ENCODE assay signal across 8 cellular contexts in the genomic region with DNA sequence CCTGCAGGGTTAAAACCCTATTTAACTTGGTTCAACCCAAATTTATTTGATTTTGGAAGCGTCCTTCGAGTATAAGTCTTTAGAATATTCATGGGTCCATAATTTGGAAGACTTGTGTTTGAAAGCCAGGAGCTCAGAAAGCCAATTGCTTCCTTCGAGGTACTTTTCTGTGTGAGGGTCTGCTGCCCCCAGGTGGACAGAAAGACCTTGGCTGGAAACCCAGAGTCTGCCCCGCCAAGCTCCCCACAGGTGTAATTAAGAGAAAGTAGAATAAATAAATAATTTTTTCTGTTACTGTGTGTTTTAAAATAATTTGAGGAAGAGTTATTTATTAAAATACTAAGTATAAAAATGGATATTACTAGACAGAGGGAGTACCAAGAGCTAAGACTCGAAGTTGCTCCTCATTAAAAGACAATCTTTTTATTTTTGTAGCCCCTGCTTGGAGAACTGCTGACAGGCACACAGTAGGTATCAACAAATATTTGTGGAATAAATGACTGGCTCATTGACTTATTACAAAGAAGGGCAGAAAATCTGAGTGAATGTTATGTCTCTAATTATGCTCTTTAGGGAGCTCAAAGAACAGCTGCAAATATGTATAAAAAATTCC.
A peak's percentile ranks its signal among the peaks of the same experiment; 100 is the strongest.
DNase-seq lines count a peak whose midpoint lies in the region; ATAC-seq, FAIRE-seq and TF ChIP-seq lines count a peak whose summit lies in the region.

No MANE protein-coding gene starts in this region.

- H3K9me3 ChIP-seq in H9 (ENCODE audit: control insufficient read depth, low read depth, low read length): no peaks in the 10 kb centered on the region
- no peaks in the 10 kb centered on the region for H3K9me3 ChIP-seq in hepatocyte (ENCODE audit: low read depth)

- ATAC-seq in GM18858 (IDR thresholded peaks at IDR 0.05; ENCODE audit: unreplicated experiment): no peak
- ATAC-seq in Right ventricle myocardium inferior: no peak
- ATAC-seq in GM19397 (IDR thresholded peaks at IDR 0.05; ENCODE audit: unreplicated experiment): no peak

- H3K36me3 ChIP-seq in hepatocyte (replicated peaks; ENCODE audit: insufficient read depth, low read depth): no peaks in the 10 kb centered on the region

- no peak overlapping the region for H2BK120ac ChIP-seq in H9 (ENCODE audit: low read depth, low read length, poor library complexity, severe bottlenecking)

- H3K36me3 Mint-ChIP-seq in H9 (ENCODE audit: insufficient read depth in 1 of 3, low read depth in 3 of 3): no peaks in the 10 kb centered on the region

- H3K23me2 ChIP-seq in H9 (ENCODE audit: insufficient read length, low read depth, low read length, poor library complexity, severe bottlenecking): no peaks in the 10 kb centered on the region

- H2BK5ac ChIP-seq in H9 (ENCODE audit: insufficient read length, low read length): no peak overlapping the region

- H3K4me3 ChIP-seq in hepatocyte: no peak overlapping the region

- no peak overlapping the region for H2AK5ac ChIP-seq in H9 (ENCODE audit: insufficient read length, low read length)

- intact Hi-C loops in Right ventricle myocardium inferior (cut with DNase I): no loop called here

- H3K4me1 Mint-ChIP-seq in H9: peaks cover 1 to 4% of the 10 kb centered on the region in 2 experiments

- H3K27ac ChIP-seq in H9 (ENCODE audit: insufficient read length, low read depth, low read length) (no peak overlapping the region), hepatocyte (no peak overlapping the region)

- H2BK20ac ChIP-seq in H9 (ENCODE audit: low read depth, low read length, poor library complexity, severe bottlenecking): no peak overlapping the region

- WGBS in H9 (ENCODE audit: extremely low coverage, insufficient read length, low lambda C conversion rate): no CpG with 5 or more reads among the region's 5 CpGs
- WGBS in hepatocyte (ENCODE audit: low lambda C conversion rate, missing lambda C conversion rate): 23% methylated on average over 5 of the region's 5 CpGs

- H3K9me2 ChIP-seq in hepatocyte (replicated peaks; ENCODE audit: insufficient read depth): no peaks in the 10 kb centered on the region

- H3K27me3 Mint-ChIP-seq in H9 (ENCODE audit: low read depth): no peaks in the 10 kb centered on the region

- no peaks in the 10 kb centered on the region for H4K20me1 ChIP-seq in H9 (ENCODE audit: control insufficient read depth, insufficient read depth, insufficient read length)
- H4K20me1 ChIP-seq in hepatocyte (ENCODE audit: insufficient read depth, poor library complexity, severe bottlenecking): no peaks in the 10 kb centered on the region

- H3K4me1 ChIP-seq in H9 (ENCODE audit: insufficient read depth, low read length) (no peaks in the 10 kb centered on the region), hepatocyte (ENCODE audit: insufficient read depth) (no peaks in the 10 kb centered on the region)

- H3K4me2 ChIP-seq in H9 (ENCODE audit: insufficient read depth, insufficient read length, low read length) (no peak overlapping the region), hepatocyte (no peak overlapping the region)

- H3K27me3 ChIP-seq in H9 (ENCODE audit: insufficient read depth, low read length): no peaks in the 10 kb centered on the region
- peaks cover 7% of the 10 kb centered on the region for H3K27me3 ChIP-seq in hepatocyte

- H2AFZ ChIP-seq in H9 (ENCODE audit: low read length) (no peak overlapping the region), hepatocyte (no peak overlapping the region)

- no peak overlapping the region for H3K4me3 Mint-ChIP-seq in H9

- no peaks in the 10 kb centered on the region for H3K79me2 ChIP-seq in H9 (ENCODE audit: insufficient read depth, low read length)
- H3K79me2 ChIP-seq in hepatocyte: no peaks in the 10 kb centered on the region

- DNase-seq in D721Med (ENCODE audit: insufficient read length, low spot score) (no peak), H9 (peak; percentile 67), RPMI7951 (ENCODE audit: low read depth) (peak; percentile 5), hepatocyte (ENCODE audit: low spot score) (peak; percentile 64), Right ventricle myocardium inferior (ENCODE audit: missing footprints) (no peak), GM19239 (ENCODE audit: insufficient read length, low spot score) (no peak)

- H3K9ac ChIP-seq in H9 (ENCODE audit: extremely low read depth, insufficient read length, low read length): no peak overlapping the region

- no peak overlapping the region for H3K56ac ChIP-seq in H9 (ENCODE audit: insufficient read length, low read depth, low read length)

- H2BK15ac ChIP-seq in H9 (ENCODE audit: low read depth, low read length): no peak overlapping the region

- H3K9me3 Mint-ChIP-seq in H9: no peaks in the 10 kb centered on the region

- H2BK12ac ChIP-seq in H9 (ENCODE audit: insufficient read length, low read depth, low read length): no peak overlapping the region

- H3T11ph ChIP-seq in H9 (ENCODE audit: low read length): no peak overlapping the region

- no peaks in the 10 kb centered on the region for H3K79me1 ChIP-seq in H9 (ENCODE audit: insufficient read depth, low read depth, low read length, poor library complexity, severe bottlenecking)

- no peak overlapping the region for H3K18ac ChIP-seq in H9 (ENCODE audit: insufficient read length, low read depth, low read length)

- H3K14ac ChIP-seq in H9 (ENCODE audit: insufficient read depth, low read length): no peak overlapping the region

- no peak overlapping the region for H4K5ac ChIP-seq in H9 (ENCODE audit: insufficient read length, low read depth, low read length)

- no peak overlapping the region for H4K8ac ChIP-seq in H9 (replicated peaks; ENCODE audit: insufficient read length, low read depth, low read length)

- H3K4ac ChIP-seq in H9 (ENCODE audit: low read depth, low read length): no peak overlapping the region

- no peak overlapping the region for H3K27ac Mint-ChIP-seq in H9

- H4K91ac ChIP-seq in H9 (ENCODE audit: insufficient read length, low read depth, low read length): no peak overlapping the region

- no peak overlapping the region for H3K23ac ChIP-seq in H9 (ENCODE audit: insufficient read length, low read depth, low read length)

- FAIRE-seq in D721Med (lab: Jason Lieb, UNC) (no peak), GM19239 (lab: Jason Lieb, UNC) (no peak)

- TF ChIP-seq CTCF in D721Med (IDR thresholded peaks at IDR 0.05; ENCODE audit: insufficient read depth, missing control alignments): peak; percentile 84
- peak; percentile 90 for TF ChIP-seq CTCF in H9 (conservative IDR thresholded peaks at IDR 0.05)
- peak; percentile 71 for TF ChIP-seq CTCF in hepatocyte (IDR thresholded peaks at IDR 0.05; ENCODE audit: poor library complexity)

Comparison
In these comparisons a context has a peak if more than half of its experiments do, and no peak if none do; other contexts are left out.
1. DNase-seq: peak in H9 (single experiment), RPMI7951 (single experiment) and hepatocyte (single experiment); none in D721Med (single experiment), Right ventricle myocardium inferior (single experiment) and GM19239 (single experiment).
2. Peak in every context shown above with its lines, with median percentiles within 50 percentile points of each other: CTCF ChIP-seq.